ENCODE assay signal across 1 cellular context in genomic region chr22:22856364-22856763, GRCh38.
TF ChIP-seq lines count a peak whose summit lies in the region.

No MANE protein-coding gene starts in this region.

TF ChIP-seq in GM23338, 12 proteins besides CTCF, POLR2A, EP300 and RAD21 (continued from another document):
- no peak for TF ChIP-seq ETS1 (IDR thresholded peaks at IDR 0.05)
- TF ChIP-seq STAT1 (IDR thresholded peaks at IDR 0.05; ENCODE audit: unreplicated experiment) = no peak
- no peak for TF ChIP-seq POLR2AphosphoS5 (IDR thresholded peaks at IDR 0.05; ENCODE audit: low read depth)
- no peak for TF ChIP-seq ZNF114 (CRISPR knock-in tag; IDR thresholded peaks at IDR 0.05)
- no peak for TF ChIP-seq ZNF462 (CRISPR knock-in tag; IDR thresholded peaks at IDR 0.05)
- TF ChIP-seq CREB1 (CRISPR knock-in tag; IDR thresholded peaks at IDR 0.05; ENCODE audit: low read depth) = no peak
